Comparison of ENCODE assay signal across 37 cellular contexts in the genomic region with DNA sequence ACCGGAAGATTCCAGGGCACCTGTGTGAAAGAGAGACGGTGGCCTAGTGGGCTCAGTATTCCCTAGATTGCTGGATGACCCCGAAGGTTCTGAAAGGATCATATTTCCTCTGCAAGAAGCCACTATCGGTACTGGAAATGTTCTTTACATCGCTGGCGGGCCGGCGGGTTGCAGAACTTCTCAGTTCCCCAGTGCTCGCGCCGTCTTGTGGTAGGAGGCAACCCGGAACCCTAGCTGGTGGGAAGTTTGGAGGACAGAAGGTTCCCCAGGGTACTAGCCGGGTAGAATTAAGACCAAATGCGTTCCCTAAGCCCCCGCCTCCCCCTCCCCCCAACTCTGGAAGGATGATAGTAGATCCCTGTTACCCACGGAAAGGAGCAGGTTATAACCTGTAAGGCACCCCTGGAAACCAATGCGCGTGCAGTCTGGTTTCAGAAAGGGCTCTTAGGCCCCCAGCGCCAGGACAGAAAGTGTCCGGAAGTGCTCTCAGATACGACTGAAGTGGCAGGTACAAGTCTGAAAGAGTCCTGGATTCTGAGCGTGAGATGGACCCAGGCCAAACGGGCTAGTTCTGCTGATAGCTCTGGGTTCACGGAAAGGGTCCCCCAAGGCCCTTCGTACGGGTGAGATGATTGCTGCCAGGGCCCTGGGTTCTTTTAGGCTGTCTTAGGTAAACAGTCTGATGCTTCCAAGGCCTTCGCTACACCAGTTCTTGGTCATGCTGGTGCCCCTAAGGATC.
"Had no signal": no experiment of that assay in that cellular context is flagged by ENCODE, and none has a peak within 500 bp of the region (broad histone marks: within the 10 kb centered on the region; RNA-seq: fewer than 3 reads in every experiment).

No MANE protein-coding gene starts in this region.

- H3K4me3 ChIP-seq: ascending aorta, cardiac muscle cell had no signal

- H3K36me3 Mint-ChIP-seq: activated CD4-positive, alpha-beta memory T cell treated with anti-CD3 and anti-CD28 coated beads for 36 hours; activated naive CD4-positive, alpha-beta T cell treated with anti-CD3 and anti-CD28 coated beads, Interleukin-2, amount 10 ng/mL, durations not matched to agents 7 days and 5 days; activated naive CD4-positive, alpha-beta T cell treated with anti-CD3 and anti-CD28 coated beads, Interleukin-2, amount 50 U/mL, for 24 hours; activated naive CD8-positive, alpha-beta T cell; activated naive CD8-positive, alpha-beta T cell treated with anti-CD3 and anti-CD28 coated beads, Interleukin-2, amount 10 ng/mL, durations not matched to agents 7 days and 5 days; brain had no signal

- H3K27ac ChIP-seq: ascending aorta, cardiac muscle cell, VCaP had no signal

- H3K27ac Mint-ChIP-seq: activated B cell treated with CpG ODN at 0.5 μM for 24 hours; activated CD4-positive, alpha-beta memory T cell treated with anti-CD3 and anti-CD28 coated beads for 36 hours; activated CD4-positive, alpha-beta T cell treated with anti-CD3 and anti-CD28 coated beads, Interleukin-2, amount 10 ng/mL, durations not matched to agents 24 days and 14 days; activated CD8-positive, alpha-beta T cell treated with anti-CD3 and anti-CD28 coated beads for 36 hours; activated naive CD4-positive, alpha-beta T cell treated with anti-CD3 and anti-CD28 coated beads, Interleukin-2, amount 10 ng/mL, durations not matched to agents 7 days and 5 days; activated naive CD4-positive, alpha-beta T cell treated with anti-CD3 and anti-CD28 coated beads, Interleukin-2, amount 50 U/mL, for 24 hours; activated naive CD8-positive, alpha-beta T cell; activated naive CD8-positive, alpha-beta T cell treated with anti-CD3 and anti-CD28 coated beads, Interleukin-2, amount 10 ng/mL, durations not matched to agents 7 days and 5 days; activated naive CD8-positive, alpha-beta T cell treated with anti-CD3 and anti-CD28 coated beads, Interleukin-2, amount 50 U/mL, for 24 hours; activated T-cell treated with anti-CD3 and anti-CD28 coated beads, Interleukin-2, amount 50 U/mL, for 72 hours; activated T-helper 1 cell treated with anti-CD3 and anti-CD28 coated beads, Interleukin-12 subunit alpha, Interleukin-12 subunit beta, Interleukin-2, Interleukin-4 antibody, amounts not matched to agents 30 ng/mL and 10 ng/mL and 1 ng/mL, durations not matched to agents 14 hours and 24 hours and 36 hours; activated T-helper 17 cell treated with anti-CD3 and anti-CD28 coated beads, Interleukin-2, amount 50 U/mL, for 72 hours; brain; T-helper 1 cell treated with Interleukin-12 subunit alpha and Interleukin-12 subunit beta and Interleukin-4 antibody, amounts not matched to agents 30 μg/mL and 1 μg/mL, for 36 hours; T-helper 2 cell treated with Interferon-gamma antibody and Interleukin-4, amounts not matched to agents 5 μg/mL and 100 μg/mL, for 36 hours had no signal

- H3K4me1 Mint-ChIP-seq: activated B cell treated with CpG ODN at 0.5 μM for 24 hours; activated CD4-positive, alpha-beta T cell treated with anti-CD3 and anti-CD28 coated beads, Interleukin-2, amount 10 ng/mL, durations not matched to agents 24 days and 14 days; activated naive CD4-positive, alpha-beta T cell treated with anti-CD3 and anti-CD28 coated beads, Interleukin-2, amount 10 ng/mL, durations not matched to agents 7 days and 5 days; activated naive CD4-positive, alpha-beta T cell treated with anti-CD3 and anti-CD28 coated beads, Interleukin-2, amount 50 U/mL, for 24 hours; activated naive CD8-positive, alpha-beta T cell treated with anti-CD3 and anti-CD28 coated beads, Interleukin-2, amount 10 ng/mL, durations not matched to agents 7 days and 5 days; activated naive CD8-positive, alpha-beta T cell treated with anti-CD3 and anti-CD28 coated beads, Interleukin-2, amount 50 U/mL, for 24 hours; activated T-helper 17 cell treated with anti-CD3 and anti-CD28 coated beads, Interleukin-2, amount 50 U/mL, for 72 hours; brain; central memory CD8-positive, alpha-beta T cell had no signal

- H3K27me3 ChIP-seq: ascending aorta, cardiac muscle cell had no signal

- DNase-seq: activated B cell treated with CpG ODN at 0.5 μM for 24 hours; activated CD4-positive, alpha-beta memory T cell treated with anti-CD3 and anti-CD28 coated beads for 36 hours; activated CD4-positive, alpha-beta T cell treated with anti-CD3 and anti-CD28 coated beads for 4 hours; activated CD4-positive, alpha-beta T cell treated with anti-CD3 and anti-CD28 coated beads, Interleukin-2, amount 10 ng/mL, durations not matched to agents 24 days and 14 days; activated CD4-positive, alpha-beta T cell treated with anti-CD3 and anti-CD28 coated beads, Interleukin-2, amount 50 U/mL, for 1 hour; activated CD4-positive, alpha-beta T cell treated with anti-CD3 and anti-CD28 coated beads, Interleukin-2, amount 50 U/mL, for 4 hours; activated CD4-positive, CD25-positive, alpha-beta regulatory T cell treated with anti-CD3 and anti-CD28 coated beads, Interleukin-2, amount 50 U/mL, for 72 hours; activated CD8-positive, alpha-beta memory T cell treated with anti-CD3 and anti-CD28 coated beads, Interleukin-2, amount 50 U/mL, for 4 hours; activated CD8-positive, alpha-beta T cell treated with anti-CD3 and anti-CD28 coated beads for 36 hours; activated effector memory CD4-positive, alpha-beta T cell treated with anti-CD3 and anti-CD28 coated beads, Interleukin-2, amount 50 U/mL, for 16 hours; activated gamma-delta T cell treated with Interleukin-2 at 50 U/mL for 16 hours; activated naive CD4-positive, alpha-beta T cell; activated naive CD4-positive, alpha-beta T cell treated with anti-CD3 and anti-CD28 coated beads, Interleukin-2, amount 10 ng/mL, durations not matched to agents 7 days and 5 days; activated naive CD8-positive, alpha-beta T cell treated with anti-CD3 and anti-CD28 coated beads, Interleukin-2, amount 10 ng/mL, durations not matched to agents 7 days and 5 days; activated naive CD8-positive, alpha-beta T cell treated with anti-CD3 and anti-CD28 coated beads, Interleukin-2, amount 50 U/mL, for 24 hours; activated T-cell treated with anti-CD3 and anti-CD28 coated beads for 4 hours; activated T-cell treated with anti-CD3 and anti-CD28 coated beads, Interleukin-2, amount 50 U/mL, for 1 hour; activated T-cell treated with anti-CD3 and anti-CD28 coated beads, Interleukin-2, amount 50 U/mL, for 4 hours; activated T-cell treated with anti-CD3 and anti-CD28 coated beads, Interleukin-2, amount 50 U/mL, for 72 hours; amygdala; anterior cingulate cortex; caudate nucleus; cerebellar nuclear complex; T-helper 1 cell; T-helper 2 cell; T-helper 9 cell had no signal

- H3K9me3 Mint-ChIP-seq: activated CD8-positive, alpha-beta T cell treated with anti-CD3 and anti-CD28 coated beads for 36 hours; activated naive CD4-positive, alpha-beta T cell treated with anti-CD3 and anti-CD28 coated beads, Interleukin-2, amount 50 U/mL, for 24 hours had no signal

- H3K27me3 Mint-ChIP-seq: activated B cell treated with CpG ODN at 0.5 μM for 24 hours; activated CD4-positive, alpha-beta memory T cell treated with anti-CD3 and anti-CD28 coated beads for 36 hours; activated CD4-positive, alpha-beta T cell treated with anti-CD3 and anti-CD28 coated beads, Interleukin-2, amount 10 ng/mL, durations not matched to agents 24 days and 14 days; activated CD8-positive, alpha-beta T cell treated with anti-CD3 and anti-CD28 coated beads for 36 hours; activated naive CD4-positive, alpha-beta T cell treated with anti-CD3 and anti-CD28 coated beads, Interleukin-2, amount 10 ng/mL, durations not matched to agents 7 days and 5 days; activated naive CD4-positive, alpha-beta T cell treated with anti-CD3 and anti-CD28 coated beads, Interleukin-2, amount 50 U/mL, for 24 hours; activated naive CD8-positive, alpha-beta T cell; activated naive CD8-positive, alpha-beta T cell treated with anti-CD3 and anti-CD28 coated beads, Interleukin-2, amount 10 ng/mL, durations not matched to agents 7 days and 5 days; activated naive CD8-positive, alpha-beta T cell treated with anti-CD3 and anti-CD28 coated beads, Interleukin-2, amount 50 U/mL, for 24 hours; activated T-helper 17 cell treated with anti-CD3 and anti-CD28 coated beads, Interleukin-2, amount 50 U/mL, for 72 hours; central memory CD8-positive, alpha-beta T cell had no signal

- H3K36me3 ChIP-seq: ascending aorta, cardiac muscle cell had no signal

- ATAC-seq: activated CD8-positive, alpha-beta T cell treated with anti-CD3 and anti-CD28 coated beads for 36 hours; activated naive CD8-positive, alpha-beta T cell treated with anti-CD3 and anti-CD28 coated beads, Interleukin-2, amount 50 U/mL, for 24 hours; activated T-cell treated with anti-CD3 and anti-CD28 coated beads, Interleukin-2, amount 50 U/mL, for 4 hours; activated T-cell treated with anti-CD3 and anti-CD28 coated beads, Interleukin-2, amount 50 U/mL, for 72 hours; activated T-helper 17 cell treated with anti-CD3 and anti-CD28 coated beads, Interleukin-2, amount 50 U/mL, for 72 hours had no signal

- H3K4me3 Mint-ChIP-seq: activated B cell treated with CpG ODN at 0.5 μM for 24 hours; activated CD4-positive, alpha-beta memory T cell treated with anti-CD3 and anti-CD28 coated beads for 36 hours; activated CD4-positive, alpha-beta T cell treated with anti-CD3 and anti-CD28 coated beads, Interleukin-2, amount 10 ng/mL, durations not matched to agents 24 days and 14 days; activated CD8-positive, alpha-beta T cell treated with anti-CD3 and anti-CD28 coated beads for 36 hours; activated naive CD4-positive, alpha-beta T cell treated with anti-CD3 and anti-CD28 coated beads, Interleukin-2, amount 10 ng/mL, durations not matched to agents 7 days and 5 days; activated naive CD4-positive, alpha-beta T cell treated with anti-CD3 and anti-CD28 coated beads, Interleukin-2, amount 50 U/mL, for 24 hours; activated naive CD8-positive, alpha-beta T cell; activated naive CD8-positive, alpha-beta T cell treated with anti-CD3 and anti-CD28 coated beads, Interleukin-2, amount 10 ng/mL, durations not matched to agents 7 days and 5 days; activated naive CD8-positive, alpha-beta T cell treated with anti-CD3 and anti-CD28 coated beads, Interleukin-2, amount 50 U/mL, for 24 hours; activated T-cell treated with anti-CD3 and anti-CD28 coated beads, Interleukin-2, amount 50 U/mL, for 4 hours; activated T-cell treated with anti-CD3 and anti-CD28 coated beads, Interleukin-2, amount 50 U/mL, for 72 hours; activated T-helper 1 cell treated with anti-CD3 and anti-CD28 coated beads, Interleukin-12 subunit alpha, Interleukin-12 subunit beta, Interleukin-2, Interleukin-4 antibody, amounts not matched to agents 30 ng/mL and 10 ng/mL and 1 ng/mL, durations not matched to agents 14 hours and 24 hours and 36 hours; activated T-helper 17 cell treated with anti-CD3 and anti-CD28 coated beads, Interleukin-2, amount 50 U/mL, for 72 hours; brain; central memory CD8-positive, alpha-beta T cell; T-helper 1 cell treated with Interleukin-12 subunit alpha and Interleukin-12 subunit beta and Interleukin-4 antibody, amounts not matched to agents 30 μg/mL and 1 μg/mL, for 36 hours; T-helper 2 cell treated with Interferon-gamma antibody and Interleukin-4, amounts not matched to agents 5 μg/mL and 100 μg/mL, for 36 hours had no signal

- H3K4me1 ChIP-seq: ascending aorta had no signal

- H3K9me3 ChIP-seq: ascending aorta had no signal
